ENCODE assay signal across 16 cellular contexts in genomic region chr19:8151499-8152035, GRCh38. TPM values are rescaled to one million over a fixed set of nuclear protein-coding genes. Genes with fewer than 3 reads are reported as not detected.
"Had no signal": no experiment of that assay in that cellular context is flagged by ENCODE, and none has a peak within 500 bp of the region (broad histone marks: within the 10 kb centered on the region; RNA-seq: fewer than 3 reads in every experiment).

No MANE protein-coding gene starts in this region.

- H3K36me3 ChIP-seq: gastrocnemius medialis, heart right ventricle, lower lobe of right lung, suprapubic skin had no signal

- H3K9me3 ChIP-seq: gastrocnemius medialis, heart right ventricle, lower lobe of right lung, suprapubic skin had no signal

- ATAC-seq: activated CD8-positive, alpha-beta memory T cell treated with anti-CD3 and anti-CD28 coated beads, Interleukin-2, amount 10 ng/mL, durations not matched to agents 7 days and 5 days; gastrocnemius medialis; heart right ventricle; left colon; lower lobe of right lung; sciatic nerve had no signal

- DNase-seq: activated CD4-positive, alpha-beta memory T cell treated with anti-CD3 and anti-CD28 coated beads for 36 hours; activated CD4-positive, CD25-positive, alpha-beta regulatory T cell treated with anti-CD3 and anti-CD28 coated beads, Interleukin-2, amount 50 U/mL, for 72 hours; activated CD8-positive, alpha-beta memory T cell treated with anti-CD3 and anti-CD28 coated beads, Interleukin-2, amount 10 ng/mL, durations not matched to agents 7 days and 5 days; activated naive CD4-positive, alpha-beta T cell treated with anti-CD3 and anti-CD28 coated beads, Interleukin-2, amount 10 ng/mL, durations not matched to agents 7 days and 5 days; activated T-cell treated with anti-CD3 and anti-CD28 coated beads, Interleukin-2, amount 50 U/mL, for 1 hour; gastrocnemius medialis; heart right ventricle; left colon; lower lobe of right lung; nephron progenitor cell; T-helper 9 cell had no signal

- H3K4me3 ChIP-seq: gastrocnemius medialis, heart right ventricle, lower lobe of right lung, suprapubic skin had no signal

- H3K27ac ChIP-seq: gastrocnemius medialis, heart right ventricle, lower lobe of right lung, suprapubic skin had no signal

RNA-seq across cellular contexts. Expression of gene FBN3, which starts 2.2 kb away (rescaled TPM):
- total RNA-seq: activated CD4-positive, alpha-beta memory T cell treated with anti-CD3 and anti-CD28 coated beads for 36 hours; activated T-helper 2 cell treated with anti-CD3 and anti-CD28 coated beads, Interferon-gamma antibody, Interleukin-2, Interleukin-4, amounts not matched to agents 10 μg/mL and 5 μg/mL and 100 μg/mL, durations not matched to agents 14 hours and 24 hours and 36 hours; dermis microvascular lymphatic vessel endothelial cell; left colon; pulmonary artery endothelial cell had no signal
- polyA plus RNA-seq: heart right ventricle had no signal
